9 cellular contexts compared by ENCODE assay signal in genomic region chr5:112338681-112339337, GRCh38.
A peak's percentile ranks its signal among the peaks of the same experiment; 100 is the strongest.
DNase-seq lines count a peak whose midpoint lies in the region; ATAC-seq and TF ChIP-seq lines count a peak whose summit lies in the region.
"Had no signal": no experiment of that assay in that cellular context is flagged by ENCODE, and none has a peak within 500 bp of the region (broad histone marks: within the 10 kb centered on the region; RNA-seq: fewer than 3 reads in every experiment).

No MANE protein-coding gene starts in this region.

- H3K27ac Mint-ChIP-seq in osteocyte (ENCODE audit: unreplicated experiment): no peak overlapping the region

- H3K9me3 Mint-ChIP-seq in osteocyte (ENCODE audit: unreplicated experiment): no peaks in the 10 kb centered on the region

- H3K79me2 ChIP-seq in hepatocyte: no peaks in the 10 kb centered on the region

- H3K36me3 Mint-ChIP-seq in osteocyte (ENCODE audit: unreplicated experiment): no peaks in the 10 kb centered on the region

- H3K4me3 ChIP-seq in MG63 (no peak overlapping the region), body of pancreas (no peak overlapping the region), hepatocyte (no peak overlapping the region), suprapubic skin (no peak overlapping the region)

- 43 to 57% methylated on average over 5 of the region's 5 CpGs for WGBS in body of pancreas, 2 donors
- 63% methylated on average over 5 of the region's 5 CpGs for WGBS in hepatocyte (ENCODE audit: low lambda C conversion rate, missing lambda C conversion rate)
- WGBS in suprapubic skin: 42% methylated on average over 5 of the region's 5 CpGs

- no peaks in the 10 kb centered on the region for H4K20me1 ChIP-seq in hepatocyte (ENCODE audit: insufficient read depth, poor library complexity, severe bottlenecking)

- H3K27me3 Mint-ChIP-seq in osteocyte (ENCODE audit: unreplicated experiment): no peaks in the 10 kb centered on the region

- H3K9me2 ChIP-seq in hepatocyte (replicated peaks; ENCODE audit: insufficient read depth): no peaks in the 10 kb centered on the region

- H3K4me1 ChIP-seq in body of pancreas: peaks cover 26% of the 10 kb centered on the region
- H3K4me1 ChIP-seq in hepatocyte (ENCODE audit: insufficient read depth): no peaks in the 10 kb centered on the region
- H3K4me1 ChIP-seq in suprapubic skin: peaks cover 15% of the 10 kb centered on the region

- TF ChIP-seq EP300 in suprapubic skin (IDR thresholded peaks at IDR 0.05): no peak

- intact Hi-C loops in body of pancreas (cut with DNase I) (no loop called here), posterior vena cava (cut with DNase I) (no loop called here)

- TF ChIP-seq POLR2A in body of pancreas (IDR thresholded peaks at IDR 0.05): no peak
- TF ChIP-seq POLR2A in suprapubic skin (IDR thresholded peaks at IDR 0.05): no peak

- no peaks in the 10 kb centered on the region for H3K4me1 Mint-ChIP-seq in osteocyte (ENCODE audit: unreplicated experiment)

- TF ChIP-seq CTCF in body of pancreas (IDR thresholded peaks at IDR 0.05) (no peak), hepatocyte (IDR thresholded peaks at IDR 0.05; ENCODE audit: poor library complexity) (no peak), suprapubic skin (IDR thresholded peaks at IDR 0.05) (no peak), osteocyte (IDR thresholded peaks at IDR 0.05) (no peak)

- no peak overlapping the region for H2AFZ ChIP-seq in hepatocyte

- peak; percentile 90 for DNase-seq in MG63
- DNase-seq in body of pancreas: peak in 3 of 4 donors; percentile 18 to 52 (median 25)
- peak; percentile 16 for DNase-seq in hepatocyte (ENCODE audit: low spot score)
- DNase-seq in suprapubic skin (ENCODE audit: low spot score in 2 of 2): no peak
- no peak for DNase-seq in posterior vena cava (ENCODE audit: low spot score)
- DNase-seq in OCI-M2 (lab: John Stamatoyannopoulos, UW; ENCODE audit: unreplicated experiment): no peak
- DNase-seq in osteocyte (ENCODE audit: extremely low spot score, unreplicated experiment): no peak
- DNase-seq: NCI-H187 treated with DMSO at 0.1 percent for 48 hours had no signal

- H3K27me3 ChIP-seq in MG63: no peaks in the 10 kb centered on the region; the same call in 1 of the 2 replicates
- no peaks in the 10 kb centered on the region for H3K27me3 ChIP-seq in body of pancreas
- no peaks in the 10 kb centered on the region for H3K27me3 ChIP-seq in hepatocyte
- no peaks in the 10 kb centered on the region for H3K27me3 ChIP-seq in suprapubic skin

- peak; percentile 90 for ATAC-seq in body of pancreas
- no peak for ATAC-seq in GM18870 (IDR thresholded peaks at IDR 0.05; ENCODE audit: unreplicated experiment)

- no peaks in the 10 kb centered on the region for H3K36me3 ChIP-seq in MG63
- H3K36me3 ChIP-seq in body of pancreas (replicated peaks in 1 of 2; ENCODE audit: insufficient read depth in 1 of 2, low read depth in 2 of 2): no peaks in the 10 kb centered on the region
- H3K36me3 ChIP-seq in hepatocyte (replicated peaks; ENCODE audit: insufficient read depth, low read depth): no peaks in the 10 kb centered on the region
- no peaks in the 10 kb centered on the region for H3K36me3 ChIP-seq in suprapubic skin

- no peak overlapping the region for H3K4me3 Mint-ChIP-seq in osteocyte (ENCODE audit: unreplicated experiment)

- H3K9me3 ChIP-seq in MG63: 0 out of 2 replicates have a peak, but pooled peaks cover 4% of the 10 kb centered on the region
- no peaks in the 10 kb centered on the region for H3K9me3 ChIP-seq in body of pancreas
- no peaks in the 10 kb centered on the region for H3K9me3 ChIP-seq in hepatocyte (ENCODE audit: low read depth)
- no peaks in the 10 kb centered on the region for H3K9me3 ChIP-seq in suprapubic skin

- H3K27ac ChIP-seq in body of pancreas (peak overlapping the region; percentile 11 to 78 (median 72)), hepatocyte (no peak overlapping the region), suprapubic skin (peak overlapping the region; percentile 12)

- no peak overlapping the region for H3K4me2 ChIP-seq in hepatocyte

Comparison
In these comparisons a context has a peak if more than half of its experiments do, and no peak if none do; other contexts are left out.
1. DNase-seq: peak in MG63 (single experiment), body of pancreas (3 of 4) and hepatocyte (single experiment); none in suprapubic skin (0 of 2), posterior vena cava (single experiment), OCI-M2 (single experiment) and osteocyte (single experiment).